ENCODE assay signal across 8 cellular contexts in genomic region chr7:44883961-44884360, GRCh38. TPM values are rescaled to one million over a fixed set of nuclear protein-coding genes. Genes with fewer than 3 reads are reported as not detected.
DNase-seq lines count a peak whose midpoint lies in the region; ATAC-seq, FAIRE-seq and TF ChIP-seq lines count a peak whose summit lies in the region.

No MANE protein-coding gene starts in this region.

- intact Hi-C loops in GM12878 (cut with micrococcal nuclease; ENCODE audit: unreplicated experiment) (loop anchor here (2.0 kb wide), 1 partner anchor 35 kb away; the partner anchor contains the start of gene H2AZ2), tibial artery (cut with DNase I; ENCODE audit: low total_unique reads) (loop anchor here (10.0 kb wide), 1 partner anchor 121 kb away; the partner anchor contains the start of gene CCM2)

- DNase-seq in activated T-cell treated with anti-CD3 and anti-CD28 coated beads, Interleukin-2, amount 50 U/mL, for 72 hours = no peak
- DNase-seq in activated T-cell treated with anti-CD3 and anti-CD28 coated beads, Interleukin-2, amount 50 U/mL, for 1 hour = no peak
- no peak for DNase-seq in GM12878 (ENCODE audit: low read depth, low spot score)
- DNase-seq in lung (ENCODE audit: low spot score) = no peak
- no peak for DNase-seq in tibial artery
- DNase-seq in NCI-H345 treated with DMSO at 0.1 percent for 48 hours (lab: John Stamatoyannopoulos, UW; ENCODE audit: unreplicated experiment) = no peak
- DNase-seq in iPS-NIHi11 (ENCODE audit: low spot score) = no peak
- no peak for DNase-seq in activated CD4-positive, CD25-positive, alpha-beta regulatory T cell treated with anti-CD3 and anti-CD28 coated beads, Interleukin-2, amount 50 U/mL, for 72 hours

- 29% methylated on average over 7 of the region's 7 CpGs for WGBS in GM12878 (ENCODE audit: insufficient coverage, insufficient replicate concordance, low lambda C conversion rate, missing lambda C conversion rate)
- WGBS in lung, 2 donors = 57 to 62% methylated on average over 7 of the region's 7 CpGs

- no peak for TF ChIP-seq EP300 in GM12878 (IDR thresholded peaks at IDR 0.05; ENCODE audit: borderline replicate concordance in 1 of 2, control insufficient read depth in 1 of 2, low read depth in 2 of 2, low read length in 2 of 2)

- BruUV-seq in GM12878 (replicated peaks; lab: Mats Ljungman, UMichigan) = TSS peak; percentile 55

- no peak for TF ChIP-seq RAD21 in GM12878 (IDR thresholded peaks at IDR 0.05; ENCODE audit: insufficient read depth, low read depth, low read length)

- H3K4me1 Mint-ChIP-seq in activated T-cell treated with anti-CD3 and anti-CD28 coated beads, Interleukin-2, amount 50 U/mL, for 72 hours (ENCODE audit: low read depth) = peaks cover 69% of the 10 kb centered on the region

- RAD21 ChIA-PET in GM12878 (lab: Charles Lee; ENCODE audit: unreplicated experiment) = interaction anchor here (1.1 to 5.8 kb wide), 3 partner anchors 26 to 278 kb away, joined by 4 to 47 read pairs (median 9); partner anchors contain the start of genes CCM2 and OGDH

- H3K36me3 ChIP-seq in GM12878 (ENCODE audit: control insufficient read depth in 2 of 2, insufficient read depth in 2 of 2, low read length in 1 of 2) (0 out of 4 replicates have a peak, but pooled peaks cover 0 to 3% of the 10 kb centered on the region in 2 experiments), lung (ENCODE audit: control insufficient read depth in 2 of 2, insufficient read depth in 2 of 2, low read length in 2 of 2) (no peaks in the 10 kb centered on the region), tibial artery (peaks cover 0 to 3% (median 0%) of the 10 kb centered on the region in 3 donors)

- H3K27ac ChIP-seq in GM12878 (ENCODE audit: control insufficient read depth, insufficient read depth) (peak overlapping the region; percentile 81), lung (ENCODE audit: low read depth in 1 of 2, low read length in 1 of 2) (peak overlapping the region; percentile 95 to 100), tibial artery (peak overlapping the region; percentile 97)

- H3K27me3 Mint-ChIP-seq in activated T-cell treated with anti-CD3 and anti-CD28 coated beads, Interleukin-2, amount 50 U/mL, for 72 hours (ENCODE audit: low read depth) = no peaks in the 10 kb centered on the region

- no peak for TF ChIP-seq POLR2A in GM12878 (IDR thresholded peaks at IDR 0.05; ENCODE audit: low read depth, low read length)

- H3K9me3 Mint-ChIP-seq in activated T-cell treated with anti-CD3 and anti-CD28 coated beads, Interleukin-2, amount 50 U/mL, for 72 hours = no peaks in the 10 kb centered on the region

- no peaks in the 10 kb centered on the region for H3K27me3 ChIP-seq in GM12878 (replicated peaks in 1 of 2; ENCODE audit: control insufficient read depth in 2 of 2, insufficient read depth in 2 of 2, low read length in 1 of 2)
- H3K27me3 ChIP-seq in lung (ENCODE audit: control insufficient read depth, insufficient read depth) = no peaks in the 10 kb centered on the region
- H3K27me3 ChIP-seq in tibial artery = no peaks in the 10 kb centered on the region

- TF ChIP-seq CTCF in GM12878 (IDR thresholded peaks at IDR 0.05 in 2 of 3, conservative IDR thresholded peaks at IDR 0.05 in 1 of 3; ENCODE audit: control insufficient read depth in 2 of 3, extremely low read depth in 1 of 3, insufficient read depth in 1 of 3, low read depth in 3 of 3, low read length in 3 of 3) = no peak
- TF ChIP-seq CTCF in lung (IDR thresholded peaks at IDR 0.05; ENCODE audit: control extremely low read depth, extremely low read depth) = no peak
- TF ChIP-seq CTCF in tibial artery (IDR thresholded peaks at IDR 0.05) = no peak

- in situ Hi-C loops in GM12878 (cut with MboI) = no loop called here

- H3K9me3 ChIP-seq in GM12878 (replicated peaks; ENCODE audit: control insufficient read depth, insufficient read depth, low read length) = no peaks in the 10 kb centered on the region
- no peaks in the 10 kb centered on the region for H3K9me3 ChIP-seq in lung (ENCODE audit: control insufficient read depth in 2 of 2, insufficient read depth in 1 of 2, low read length in 1 of 2)
- no peaks in the 10 kb centered on the region for H3K9me3 ChIP-seq in tibial artery

- peak overlapping the region; percentile 79 for H3K9ac ChIP-seq in GM12878 (ENCODE audit: control insufficient read depth, insufficient read depth, low read length)

- ATAC-seq in activated T-cell treated with anti-CD3 and anti-CD28 coated beads, Interleukin-2, amount 50 U/mL, for 72 hours (replicated peaks in 1 of 2) = no peak
- ATAC-seq in GM12878 = no peak
- ATAC-seq in lung (ENCODE audit: insufficient read depth, low FRiP score) = no peak

- H3K4me3 ChIP-seq in GM12878 = peak overlapping the region; percentile 93
- H3K4me3 ChIP-seq in lung = peak overlapping the region; percentile 77
- H3K4me3 ChIP-seq in tibial artery = peak overlapping the region; percentile 79 to 98

- peak overlapping the region; percentile 84 to 93 for H3K4me3 Mint-ChIP-seq in activated T-cell treated with anti-CD3 and anti-CD28 coated beads, Interleukin-2, amount 50 U/mL, for 72 hours

- SMC1A ChIA-PET in GM12878 (lab: Charles Lee; ENCODE audit: uncharacterized antibody, unreplicated experiment) = no interaction called here

- peak overlapping the region; percentile 97 for H3K4me2 ChIP-seq in GM12878 (ENCODE audit: control insufficient read depth, insufficient read depth)

- H2AFZ ChIP-seq in GM12878 (ENCODE audit: control insufficient read depth, low read depth, low read length) = no peak overlapping the region

- no peaks in the 10 kb centered on the region for H4K20me1 ChIP-seq in GM12878 (ENCODE audit: control insufficient read depth, insufficient read depth)

- H3K27ac Mint-ChIP-seq in activated T-cell treated with anti-CD3 and anti-CD28 coated beads, Interleukin-2, amount 50 U/mL, for 72 hours = peak overlapping the region; percentile 72

- CTCF ChIA-PET in GM12878 (lab: Yijun Ruan, JAX) = interaction anchor here (0.7 to 1.6 kb wide), 6 partner anchors 26 to 296 kb away, joined by 3 to 5 read pairs (median 3); no protein-coding TSS in a partner anchor

- H3K79me2 ChIP-seq in GM12878 (ENCODE audit: control insufficient read depth, insufficient read depth, low read length) = peaks cover 65% of the 10 kb centered on the region

- H3K4me1 ChIP-seq in GM12878 (ENCODE audit: control insufficient read depth, insufficient read depth, low read length) (0 out of 2 replicates have a peak, but pooled peaks cover 3% of the 10 kb centered on the region), lung (ENCODE audit: control insufficient read depth in 2 of 2, insufficient read depth in 2 of 2, low read length in 2 of 2) (peaks cover 0 to 25% of the 10 kb centered on the region in 2 donors), tibial artery (peaks cover 0 to 65% (median 48%) of the 10 kb centered on the region in 4 donors)

- FAIRE-seq in GM12878 (lab: Jason Lieb, UNC) = no peak

- POLR2A ChIA-PET in GM12878 (lab: Charles Lee) = interaction anchor here (1.0 to 2.4 kb wide), 10 partner anchors 35 to 310 kb away, joined by 3 to 16 read pairs (median 4); partner anchors contain the start of genes DDX56, H2AZ2 and TBRG4

- peaks cover 16 to 30% of the 10 kb centered on the region in 2 donors for H3K36me3 Mint-ChIP-seq in activated T-cell treated with anti-CD3 and anti-CD28 coated beads, Interleukin-2, amount 50 U/mL, for 72 hours (ENCODE audit: insufficient read depth in 2 of 2)

RNA-seq across cellular contexts. Expression of gene PURB, which starts 1.4 kb away (rescaled TPM):
- total RNA-seq in activated T-cell treated with anti-CD3 and anti-CD28 coated beads, Interleukin-2, amount 50 U/mL, for 72 hours = 10 to 100 TPM; 27.1 to 29.6 TPM
- 43.4 and 43.6 TPM in 2 replicates for total RNA-seq in GM12878 (2013; cell fraction: nucleolus; rRNA removed)
- total RNA-seq in GM12878 (2014; rRNA removed) = 9.0 and 10.1 TPM in 2 replicates
- 15.1 and 16.6 TPM in 2 replicates for total RNA-seq in GM12878 (2014; rRNA removed; fragmentation: Illumina TruSeq; extraction: Trizol)
- total RNA-seq in GM12878 (2021) = 17.3 and 18.6 TPM in 2 replicates
- polyA plus RNA-seq in GM12878 (2011; ENCODE audit: low read depth) = 7.6 TPM
- 8.7 and 13.9 TPM in 2 replicates for polyA plus RNA-seq in GM12878 (2011; rRNA removed)
- polyA plus RNA-seq in GM12878 (2011; cell fraction: cytosol; rRNA removed) = 4.0 and 4.4 TPM in 2 replicates
- polyA plus RNA-seq in GM12878 (2011; cell fraction: nucleus; rRNA removed) = 7.5 and 8.0 TPM in 2 replicates
- 11.2 and 11.4 TPM in 2 replicates for polyA plus RNA-seq in GM12878 (2012)
- polyA plus RNA-seq in GM12878 (2014; fragmentation: Illumina TruSeq; extraction: Trizol) = 17.9 and 23.2 TPM in 2 replicates
- 1 to 10 TPM; 2.5 to 2.8 TPM for polyA plus RNA-seq in GM12878 (2014; fragmentation: Nextera tagmentation; extraction: Ambion mirVana)
- 9.9 and 10.5 TPM in 2 replicates for polyA plus RNA-seq in GM12878 (2014; rRNA removed)
- 1 to 10 TPM in 1 of 2 experiments, under 1 TPM in 1; 0.77 to 1.5 TPM for polyA plus RNA-seq in GM12878 (2016; fragmentation: Nextera tagmentation; extraction: Ambion mirVana)
- polyA minus RNA-seq in GM12878 (2011; rRNA and poly(A)+ RNA removed) = 5.1 and 5.8 TPM in 2 replicates
- polyA minus RNA-seq in GM12878 (2011; cell fraction: cytosol; rRNA and poly(A)+ RNA removed) = 4.8 and 5.5 TPM in 2 replicates
- 4.7 and 6.7 TPM in 2 replicates for polyA minus RNA-seq in GM12878 (2011; cell fraction: nucleus; rRNA and poly(A)+ RNA removed)
- total RNA-seq in lung = 10 to 100 TPM; 22.5 to 48.9 TPM
- polyA plus RNA-seq in lung = 1 to 10 TPM; 7.9 to 8.8 TPM

RNA-seq across cellular contexts. Expression of gene H2AZ2, which starts 36.1 kb away (rescaled TPM):
- 100 to 1,000 TPM; 233 to 274 TPM for total RNA-seq in activated T-cell treated with anti-CD3 and anti-CD28 coated beads, Interleukin-2, amount 50 U/mL, for 72 hours
- 59.9 and 61.4 TPM in 2 replicates for total RNA-seq in GM12878 (2013; cell fraction: nucleolus; rRNA removed)
- total RNA-seq in GM12878 (2014; rRNA removed) (268 and 270 TPM in 2 replicates), GM12878 (2014; rRNA removed; fragmentation: Illumina TruSeq; extraction: Trizol) (166 and 170 TPM in 2 replicates), GM12878 (2021) (212 and 219 TPM in 2 replicates), lung (100 to 1,000 TPM; 106 to 202 TPM)
- polyA plus RNA-seq in GM12878 (2011; ENCODE audit: low read depth) = 183 TPM
- polyA plus RNA-seq in GM12878 (2011; rRNA removed) (285 and 347 TPM in 2 replicates), GM12878 (2014; fragmentation: Illumina TruSeq; extraction: Trizol) (154 and 167 TPM in 2 replicates), GM12878 (2014; fragmentation: Nextera tagmentation; extraction: Ambion mirVana) (100 to 1,000 TPM; 118 to 162 TPM), GM12878 (2014; rRNA removed) (234 and 282 TPM in 2 replicates), GM12878 (2016; fragmentation: Nextera tagmentation; extraction: Ambion mirVana) (100 to 1,000 TPM; 358 to 366 TPM), lung (100 to 1,000 TPM in 1 of 2 donors, 10 to 100 TPM in 1; 81.0 to 117 TPM)
- polyA plus RNA-seq in GM12878 (2011; cell fraction: cytosol; rRNA removed) = 303 and 308 TPM in 2 replicates
- 78.4 and 86.9 TPM in 2 replicates for polyA plus RNA-seq in GM12878 (2011; cell fraction: nucleus; rRNA removed)
- polyA plus RNA-seq in GM12878 (2012) = 164 and 168 TPM in 2 replicates
- polyA minus RNA-seq in GM12878 (2011; rRNA and poly(A)+ RNA removed) = 137 and 175 TPM in 2 replicates
- 49.3 and 52.8 TPM in 2 replicates for polyA minus RNA-seq in GM12878 (2011; cell fraction: cytosol; rRNA and poly(A)+ RNA removed)
- polyA minus RNA-seq in GM12878 (2011; cell fraction: nucleus; rRNA and poly(A)+ RNA removed) = 13.1 and 19.0 TPM in 2 replicates
